ENCODE assay signal across 1 cellular context in genomic region chr12:57515934-57516541, GRCh38.
TF ChIP-seq lines count a peak whose summit lies in the region.

No MANE protein-coding gene starts in this region.

TF ChIP-seq in IMR-90, 13 proteins besides CTCF, POLR2A, EP300 and RAD21:
- no peak for TF ChIP-seq CEBPB (IDR thresholded peaks at IDR 0.05; ENCODE audit: low read depth, low read length)
- TF ChIP-seq CHD1 (IDR thresholded peaks at IDR 0.05; ENCODE audit: low read depth, low read length), result no peak
- no peak for TF ChIP-seq SMC3 (IDR thresholded peaks at IDR 0.05; ENCODE audit: low read depth, low read length)
TF ChIP-seq in IMR-90: peak in this region for 0.
